Comparison of ENCODE assay signal across 16 cellular contexts in genomic region chr12:46207644-46208043, GRCh38.
DNase-seq lines count a peak whose midpoint lies in the region; ATAC-seq and TF ChIP-seq lines count a peak whose summit lies in the region.
"Had no signal": no experiment of that assay in that cellular context is flagged by ENCODE, and none has a peak within 500 bp of the region (broad histone marks: within the 10 kb centered on the region; RNA-seq: fewer than 3 reads in every experiment).

No MANE protein-coding gene starts in this region.

- POLR2A ChIA-PET in activated CD8-positive, alpha-beta T cell treated with anti-CD3 and anti-CD28 coated beads for 36 hours (lab: Charles Lee): interaction anchor here (0.5 to 3.7 kb wide), 8 partner anchors 10 to 164 kb away, joined by 3 to 40 read pairs (median 4); partner anchors contain the start of gene SLC38A1
- POLR2A ChIA-PET in activated CD8-positive, alpha-beta T cell treated with anti-CD3 and anti-CD28 coated beads, Interleukin-2, amount 10 ng/mL, durations not matched to agents 7 days and 5 days (lab: Charles Lee): interaction anchor here (1.5 to 4.3 kb wide), 2 partner anchors 59 to 62 kb away, joined by 5 to 44 read pairs; partner anchors contain the start of gene SLC38A1

- H3K9ac ChIP-seq in SU-DHL-6 (ENCODE audit: low read length): peak overlapping the region; percentile 7; the same call in 1 of the 2 replicates

- CTCF ChIA-PET in activated CD8-positive, alpha-beta T cell treated with anti-CD3 and anti-CD28 coated beads for 36 hours (lab: Charles Lee): interaction anchor here (1.4 kb wide), 2 partner anchors 8 to 10 kb away, joined by 3 to 5 read pairs; no protein-coding TSS in a partner anchor
- CTCF ChIA-PET in activated CD8-positive, alpha-beta T cell treated with anti-CD3 and anti-CD28 coated beads, Interleukin-2, amount 10 ng/mL, durations not matched to agents 7 days and 5 days (lab: Charles Lee): interaction anchor here (0.8 to 1.3 kb wide), 4 partner anchors 9 to 95 kb away, joined by 4 read pairs; no protein-coding TSS in a partner anchor

- H3K79me2 ChIP-seq in SU-DHL-6 (ENCODE audit: insufficient read depth, low read length): peaks cover 27% of the 10 kb centered on the region

- DNase-seq in activated CD8-positive, alpha-beta T cell treated with anti-CD3 and anti-CD28 coated beads for 36 hours: no peak
- DNase-seq in activated CD8-positive, alpha-beta T cell treated with anti-CD3 and anti-CD28 coated beads, Interleukin-2, amount 10 ng/mL, durations not matched to agents 7 days and 5 days: no peak
- DNase-seq in HAP-1 (ENCODE audit: low spot score in 2 of 2): no peak
- DNase-seq in SW 1271 (lab: John Stamatoyannopoulos, UW): no peak
- no peak for DNase-seq in islet precursor cell
- DNase-seq: activated CD4-positive, alpha-beta T cell treated with anti-CD3 and anti-CD28 coated beads, Interleukin-2, amount 50 U/mL, for 1 hour; activated gamma-delta T cell treated with Interleukin-2 at 50 U/mL for 16 hours; endodermal cell; NCI-H1694; RPMI8226; stimulated activated naive CD8-positive, alpha-beta T cell treated with anti-CD3 and anti-CD28 coated beads, Interleukin-15, Interleukin-2, amounts not matched to agents 100 U/mL and 50 U/mL, for 24 hours had no signal

- TF ChIP-seq CTCF in activated CD8-positive, alpha-beta T cell treated with anti-CD3 and anti-CD28 coated beads for 36 hours (IDR thresholded peaks at IDR 0.05): no peak
- TF ChIP-seq CTCF in SU-DHL-6 (IDR thresholded peaks at IDR 0.05; ENCODE audit: insufficient read depth, low read length, poor library complexity, severe bottlenecking): no peak

- H3K27ac Mint-ChIP-seq in activated CD8-positive, alpha-beta T cell treated with anti-CD3 and anti-CD28 coated beads for 36 hours: peak overlapping the region; percentile 97
- no peak overlapping the region for H3K27ac Mint-ChIP-seq in activated CD8-positive, alpha-beta T cell treated with anti-CD3 and anti-CD28 coated beads, Interleukin-2, amount 10 ng/mL, durations not matched to agents 7 days and 5 days
- H3K27ac Mint-ChIP-seq: endodermal cell had no signal

- peaks cover 6 to 24% of the 10 kb centered on the region in 2 donors for H3K4me1 ChIP-seq in muscle layer of duodenum (ENCODE audit: control insufficient read depth in 1 of 2, insufficient read depth in 2 of 2, low read length in 2 of 2)
- peaks cover 25% of the 10 kb centered on the region for H3K4me1 ChIP-seq in HAP-1

- H3F3A ChIP-seq in SU-DHL-6 (ENCODE audit: insufficient read depth): peaks cover 11% of the 10 kb centered on the region; the same call in 1 of the 2 replicates

- H3K36me3 ChIP-seq in SU-DHL-6 (ENCODE audit: low read length) (peaks cover 69% of the 10 kb centered on the region), muscle layer of duodenum (ENCODE audit: control insufficient read depth in 1 of 2, insufficient read depth in 2 of 2, low read length in 2 of 2) (peaks cover 0 to 27% of the 10 kb centered on the region in 2 donors), HAP-1 (replicated peaks) (peaks cover 69% of the 10 kb centered on the region)

- in situ Hi-C loops in HAP-1 (cut with MboI; ENCODE audit: low sequenced_read_pairs): no loop called here

- H3K4me2 ChIP-seq in SU-DHL-6 (ENCODE audit: low read depth, low read length, poor library complexity, severe bottlenecking): peak overlapping the region; percentile 47
- H3K4me2 ChIP-seq: A549 had no signal

- H3K4me3 ChIP-seq in SU-DHL-6 (ENCODE audit: insufficient read depth, low read length, poor library complexity, severe bottlenecking) (no peak overlapping the region), muscle layer of duodenum (ENCODE audit: low read depth in 1 of 2, low read length in 2 of 2) (no peak overlapping the region), HAP-1 (no peak overlapping the region)
- H3K4me3 ChIP-seq: A549, skin epidermis had no signal

- no peaks in the 10 kb centered on the region for H3K9me3 Mint-ChIP-seq in activated CD8-positive, alpha-beta T cell treated with anti-CD3 and anti-CD28 coated beads for 36 hours
- H3K9me3 Mint-ChIP-seq in activated CD8-positive, alpha-beta T cell treated with anti-CD3 and anti-CD28 coated beads, Interleukin-2, amount 10 ng/mL, durations not matched to agents 7 days and 5 days (ENCODE audit: insufficient read depth): no peaks in the 10 kb centered on the region
- H3K9me3 Mint-ChIP-seq: endodermal cell had no signal

- peak overlapping the region; percentile 76 for H3K27ac ChIP-seq in SU-DHL-6 (ENCODE audit: low read depth, low read length)
- H3K27ac ChIP-seq in muscle layer of duodenum (ENCODE audit: low read length): peak overlapping the region; percentile 48
- H3K27ac ChIP-seq: A549 had no signal

- H2AFZ ChIP-seq in SU-DHL-6 (ENCODE audit: low read depth, low read length, severe bottlenecking): no peak overlapping the region

- H3K27me3 ChIP-seq in SU-DHL-6 (ENCODE audit: low read length) (no peaks in the 10 kb centered on the region), muscle layer of duodenum (ENCODE audit: low read depth, low read length) (no peaks in the 10 kb centered on the region), HAP-1 (ENCODE audit: low read depth) (no peaks in the 10 kb centered on the region)

- H3K4me3 Mint-ChIP-seq in activated CD8-positive, alpha-beta T cell treated with anti-CD3 and anti-CD28 coated beads for 36 hours: no peak overlapping the region
- no peak overlapping the region for H3K4me3 Mint-ChIP-seq in activated CD8-positive, alpha-beta T cell treated with anti-CD3 and anti-CD28 coated beads, Interleukin-2, amount 10 ng/mL, durations not matched to agents 7 days and 5 days
- H3K4me3 Mint-ChIP-seq: endodermal cell had no signal

- no peaks in the 10 kb centered on the region for H4K20me1 ChIP-seq in SU-DHL-6 (ENCODE audit: low read depth, low read length)

- H3K36me3 Mint-ChIP-seq in activated CD8-positive, alpha-beta T cell treated with anti-CD3 and anti-CD28 coated beads for 36 hours (ENCODE audit: low read depth): peaks cover 85% of the 10 kb centered on the region
- H3K36me3 Mint-ChIP-seq in activated CD8-positive, alpha-beta T cell treated with anti-CD3 and anti-CD28 coated beads, Interleukin-2, amount 10 ng/mL, durations not matched to agents 7 days and 5 days (ENCODE audit: low read depth): peaks cover 88% of the 10 kb centered on the region

- intact Hi-C loops in activated CD8-positive, alpha-beta T cell treated with anti-CD3 and anti-CD28 coated beads for 36 hours (cut with micrococcal nuclease): no loop called here

- peaks cover 75% of the 10 kb centered on the region for H3K4me1 Mint-ChIP-seq in activated CD8-positive, alpha-beta T cell treated with anti-CD3 and anti-CD28 coated beads for 36 hours (ENCODE audit: low read depth)
- H3K4me1 Mint-ChIP-seq in activated CD8-positive, alpha-beta T cell treated with anti-CD3 and anti-CD28 coated beads, Interleukin-2, amount 10 ng/mL, durations not matched to agents 7 days and 5 days (ENCODE audit: low read depth): peaks cover 55% of the 10 kb centered on the region

- H3K27me3 Mint-ChIP-seq in activated CD8-positive, alpha-beta T cell treated with anti-CD3 and anti-CD28 coated beads for 36 hours: no peaks in the 10 kb centered on the region
- no peaks in the 10 kb centered on the region for H3K27me3 Mint-ChIP-seq in activated CD8-positive, alpha-beta T cell treated with anti-CD3 and anti-CD28 coated beads, Interleukin-2, amount 10 ng/mL, durations not matched to agents 7 days and 5 days (ENCODE audit: low read depth)

- no peaks in the 10 kb centered on the region for H3K9me2 ChIP-seq in SU-DHL-6 (replicated peaks; ENCODE audit: insufficient read depth, low read length)

- H3K9me3 ChIP-seq in SU-DHL-6 (ENCODE audit: insufficient read depth, low read length) (no peaks in the 10 kb centered on the region), muscle layer of duodenum (ENCODE audit: control insufficient read depth in 1 of 2, low read length in 2 of 2) (no peaks in the 10 kb centered on the region), HAP-1 (no peaks in the 10 kb centered on the region)
- H3K9me3 ChIP-seq: A549 had no signal

- ATAC-seq in activated CD8-positive, alpha-beta T cell treated with anti-CD3 and anti-CD28 coated beads for 36 hours: no peak
- no peak for ATAC-seq in activated CD8-positive, alpha-beta T cell treated with anti-CD3 and anti-CD28 coated beads, Interleukin-2, amount 10 ng/mL, durations not matched to agents 7 days and 5 days
- peak; percentile 48 for ATAC-seq in GM18868 (IDR thresholded peaks at IDR 0.05; ENCODE audit: unreplicated experiment)
- ATAC-seq: A549; stimulated activated naive CD8-positive, alpha-beta T cell treated with anti-CD3 and anti-CD28 coated beads, Interleukin-15, Interleukin-2, amounts not matched to agents 100 U/mL and 50 U/mL, for 24 hours had no signal
